ENCODE assay signal across 8 cellular contexts in the genomic region with DNA sequence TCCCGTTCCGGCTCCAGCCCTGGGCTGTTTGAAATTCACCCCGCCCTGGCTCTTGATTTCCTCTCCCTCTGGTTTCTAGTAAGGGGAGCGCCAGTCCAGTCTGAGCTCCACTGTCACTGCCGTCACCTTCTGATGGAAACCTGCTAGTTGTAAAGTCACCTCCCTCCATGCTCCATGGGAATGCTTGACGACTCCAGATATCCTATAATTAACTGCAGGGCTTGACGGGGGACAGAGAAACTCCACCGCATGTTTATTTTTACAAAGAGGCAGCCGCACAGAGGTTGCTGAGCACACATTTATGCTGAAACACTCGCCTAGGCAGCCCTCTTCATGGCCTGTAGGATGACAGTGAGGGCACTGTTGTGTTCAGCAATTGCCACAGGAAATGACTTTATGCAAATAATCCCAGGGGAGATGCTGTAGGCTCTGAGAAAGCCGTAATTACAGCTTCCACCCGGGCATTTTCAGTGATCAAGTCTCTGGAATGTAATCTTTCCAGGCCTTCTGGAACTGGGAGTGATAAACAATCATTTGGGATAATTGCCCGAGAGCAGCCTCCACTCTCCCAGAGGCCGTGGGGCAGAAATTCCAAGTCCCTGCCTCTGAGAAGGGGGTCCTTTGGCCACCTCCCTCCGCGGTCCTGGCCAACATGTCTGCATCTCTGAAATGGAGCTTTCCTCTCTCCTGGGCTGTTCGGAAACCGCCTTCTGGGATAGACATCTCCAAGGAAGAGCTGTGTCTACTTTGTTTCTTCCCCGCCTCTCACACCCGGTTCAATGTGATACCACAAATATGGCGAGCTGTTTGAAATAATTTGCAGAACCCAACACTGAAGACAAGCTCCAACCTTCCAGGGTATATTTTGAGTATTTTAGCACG.
DNase-seq lines count a peak whose midpoint lies in the region; ATAC-seq lines count a peak whose summit lies in the region.

No MANE protein-coding gene starts in this region.

- H3K4me3 ChIP-seq in CD4-positive, alpha-beta memory T cell (ENCODE audit: low read length in 2 of 2): no peak overlapping the region

- no peak overlapping the region for H3K27ac ChIP-seq in CD4-positive, alpha-beta memory T cell (ENCODE audit: low read depth, low read length)

- H3K4me1 Mint-ChIP-seq in CD4-positive, alpha-beta memory T cell: peaks cover 9 to 27% (median 14%) of the 10 kb centered on the region in 4 donors
- H3K4me1 Mint-ChIP-seq in dendritic cell treated with granulocyte-macrophage colony-stimulating factor and Interleukin-4, amounts not matched to agents 40 ng/mL and 50 ng/mL, for 4 days (ENCODE audit: low read depth): peaks cover 55% of the 10 kb centered on the region

- peak overlapping the region in 7 of 8 donors; percentile 62 to 79 (median 70) for H3K4me3 Mint-ChIP-seq in CD4-positive, alpha-beta memory T cell
- no peak overlapping the region for H3K4me3 Mint-ChIP-seq in dendritic cell treated with granulocyte-macrophage colony-stimulating factor and Interleukin-4, amounts not matched to agents 40 ng/mL and 50 ng/mL, for 4 days

- H3K27me3 ChIP-seq in CD4-positive, alpha-beta memory T cell (ENCODE audit: insufficient read depth, low read length): no peaks in the 10 kb centered on the region

- no peaks in the 10 kb centered on the region for H3K36me3 ChIP-seq in CD4-positive, alpha-beta memory T cell (ENCODE audit: insufficient read depth, low read length)

- intact Hi-C loops in CD4-positive, alpha-beta memory T cell (cut with micrococcal nuclease): no loop called here
- intact Hi-C loops in dendritic cell treated with granulocyte-macrophage colony-stimulating factor and Interleukin-4, amounts not matched to agents 40 ng/mL and 50 ng/mL, for 4 days (cut with micrococcal nuclease): no loop called here
- intact Hi-C loops in sciatic nerve (cut with DNase I): no loop called here

- peaks cover 0 to 6% of the 10 kb centered on the region in 2 donors for H3K36me3 Mint-ChIP-seq in CD4-positive, alpha-beta memory T cell
- H3K36me3 Mint-ChIP-seq in dendritic cell treated with granulocyte-macrophage colony-stimulating factor and Interleukin-4, amounts not matched to agents 40 ng/mL and 50 ng/mL, for 4 days (ENCODE audit: low read depth): no peaks in the 10 kb centered on the region

- no peak for DNase-seq in CD4-positive, alpha-beta memory T cell
- DNase-seq in sciatic nerve (ENCODE audit: low spot score) (no peak), HT-29 (ENCODE audit: low spot score) (no peak), nucleus accumbens (lab: John Stamatoyannopoulos, UW) (no peak), NCI-H2107 treated with DMSO at 0.1 percent for 48 hours (lab: John Stamatoyannopoulos, UW; ENCODE audit: unreplicated experiment) (no peak)

- ATAC-seq in GM19351 (IDR thresholded peaks at IDR 0.05; ENCODE audit: unreplicated experiment): peak; percentile 75
- ATAC-seq in HG03196 (IDR thresholded peaks at IDR 0.05; ENCODE audit: unreplicated experiment): peak; percentile 78
- ATAC-seq in sciatic nerve: peak; percentile 25

- H3K9me3 ChIP-seq in CD4-positive, alpha-beta memory T cell (ENCODE audit: control insufficient read depth in 1 of 2, low read length in 2 of 2): no peaks in the 10 kb centered on the region

- peaks cover 4 to 11% (median 6%) of the 10 kb centered on the region in 8 donors for H3K9me3 Mint-ChIP-seq in CD4-positive, alpha-beta memory T cell
- peaks cover 11% of the 10 kb centered on the region for H3K9me3 Mint-ChIP-seq in dendritic cell treated with granulocyte-macrophage colony-stimulating factor and Interleukin-4, amounts not matched to agents 40 ng/mL and 50 ng/mL, for 4 days

- POLR2A ChIA-PET in CD4-positive, alpha-beta memory T cell (lab: Charles Lee; ENCODE audit: partially characterized antibody): no interaction called here

- peaks cover 20% of the 10 kb centered on the region for H3K4me1 ChIP-seq in CD4-positive, alpha-beta memory T cell (ENCODE audit: insufficient read depth, low read length)

- H3K27ac Mint-ChIP-seq in CD4-positive, alpha-beta memory T cell: peak overlapping the region in 3 of 7 donors; percentile 36 to 86 (median 49)
- peak overlapping the region; percentile 51 for H3K27ac Mint-ChIP-seq in dendritic cell treated with granulocyte-macrophage colony-stimulating factor and Interleukin-4, amounts not matched to agents 40 ng/mL and 50 ng/mL, for 4 days

- peaks cover 1 to 3% of the 10 kb centered on the region in 2 donors for H3K27me3 Mint-ChIP-seq in CD4-positive, alpha-beta memory T cell
- H3K27me3 Mint-ChIP-seq in dendritic cell treated with granulocyte-macrophage colony-stimulating factor and Interleukin-4, amounts not matched to agents 40 ng/mL and 50 ng/mL, for 4 days: peaks cover 5% of the 10 kb centered on the region

- CTCF ChIA-PET in CD4-positive, alpha-beta memory T cell (lab: Charles Lee; ENCODE audit: partially characterized antibody): no interaction called here

Comparison
In these comparisons a context has a peak if more than half of its experiments do, and no peak if none do; other contexts are left out.
1. ATAC-seq: peak in every context shown above with its lines; median percentile 78 in HG03196; 75 in GM19351; 25 in sciatic nerve.